ENCODE assay signal across 1 cellular context in the genomic region with DNA sequence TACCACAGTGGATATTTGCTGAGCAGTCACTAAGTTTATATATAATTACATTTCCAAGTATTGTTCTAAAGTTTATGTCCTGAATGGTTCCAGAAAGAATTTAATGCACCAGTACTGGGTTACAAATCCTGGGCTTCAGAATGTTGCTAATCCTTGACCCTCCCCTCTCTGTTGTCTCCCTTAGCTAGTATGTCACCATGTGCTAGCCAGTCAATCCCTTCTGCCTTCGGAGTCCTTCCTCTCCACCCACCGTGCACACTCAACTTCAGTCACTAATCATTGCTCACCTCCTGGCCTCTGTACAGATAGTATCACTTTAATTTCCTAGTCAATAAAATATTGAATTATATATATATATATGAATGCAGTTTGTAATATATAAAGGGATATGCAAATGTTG.
TF ChIP-seq lines count a peak whose summit lies in the region.

No MANE protein-coding gene starts in this region.

TF ChIP-seq in H1, 55 proteins besides CTCF, POLR2A, EP300 and RAD21:
- TF ChIP-seq MAX (IDR thresholded peaks at IDR 0.05) (peak; percentile 59), SAP30 (IDR thresholded peaks at IDR 0.05; ENCODE audit: insufficient read depth, insufficient replicate concordance, low read length) (no peak)
